Comparison of ENCODE assay signal across 9 cellular contexts in genomic region chr11:24386551-24387404, GRCh38.
DNase-seq lines count a peak whose midpoint lies in the region; ATAC-seq and TF ChIP-seq lines count a peak whose summit lies in the region.
"Had no signal": no experiment of that assay in that cellular context is flagged by ENCODE, and none has a peak within 500 bp of the region (broad histone marks: within the 10 kb centered on the region; RNA-seq: fewer than 3 reads in every experiment).

No MANE protein-coding gene starts in this region.

- CTCF ChIA-PET in AG04449 (lab: Yijun Ruan, JAX) = interaction anchor here (0.6 to 2.7 kb wide), 20 partner anchors 8 to 1511 kb away, joined by 3 to 18 read pairs (median 4); no protein-coding TSS in a partner anchor

- no peak for ATAC-seq in activated CD4-positive, CD25-positive, alpha-beta regulatory T cell treated with anti-CD3 and anti-CD28 coated beads, Interleukin-2, amount 50 U/mL, for 24 hours
- no peak for ATAC-seq in GM19328 (IDR thresholded peaks at IDR 0.05; ENCODE audit: unreplicated experiment)

- peak; percentile 36 for TF ChIP-seq CTCF in AG04449 (IDR thresholded peaks at IDR 0.05; ENCODE audit: insufficient read depth, low read length, missing control alignments)

- DNase-seq in AG04449 (ENCODE audit: low read depth, low spot score) (peak; percentile 1), HCEC 1CT (peak; percentile 39), SHP77 (lab: John Stamatoyannopoulos, UW) (peak; percentile 3 to 14), glomerular visceral epithelial cell (ENCODE audit: extremely low spot score) (peak; percentile 6), NCI-H1436 (lab: John Stamatoyannopoulos, UW) (no peak)
- no peak for DNase-seq in activated CD4-positive, alpha-beta T cell treated with anti-CD3 and anti-CD28 coated beads, Interleukin-2, amount 50 U/mL, for 48 hours
- DNase-seq: testis had no signal

- POLR2A ChIA-PET in AG04449 (lab: Yijun Ruan, JAX) = no interaction called here

- H3K4me3 ChIP-seq in AG04449 (ENCODE audit: low read depth, low read length) = no peak overlapping the region
- H3K4me3 ChIP-seq: testis had no signal

Comparison
In these comparisons a context has a peak if more than half of its experiments do, and no peak if none do; other contexts are left out.
1. DNase-seq: peak in AG04449 (single experiment), HCEC 1CT (single experiment), SHP77 (2 of 2) and glomerular visceral epithelial cell (single experiment); none in activated CD4-positive, alpha-beta T cell treated with anti-CD3 and anti-CD28 coated beads, Interleukin-2, amount 50 U/mL, for 48 hours (0 of 2) and NCI-H1436 (single experiment).